1 cellular context compared by ENCODE assay signal in the genomic region with DNA sequence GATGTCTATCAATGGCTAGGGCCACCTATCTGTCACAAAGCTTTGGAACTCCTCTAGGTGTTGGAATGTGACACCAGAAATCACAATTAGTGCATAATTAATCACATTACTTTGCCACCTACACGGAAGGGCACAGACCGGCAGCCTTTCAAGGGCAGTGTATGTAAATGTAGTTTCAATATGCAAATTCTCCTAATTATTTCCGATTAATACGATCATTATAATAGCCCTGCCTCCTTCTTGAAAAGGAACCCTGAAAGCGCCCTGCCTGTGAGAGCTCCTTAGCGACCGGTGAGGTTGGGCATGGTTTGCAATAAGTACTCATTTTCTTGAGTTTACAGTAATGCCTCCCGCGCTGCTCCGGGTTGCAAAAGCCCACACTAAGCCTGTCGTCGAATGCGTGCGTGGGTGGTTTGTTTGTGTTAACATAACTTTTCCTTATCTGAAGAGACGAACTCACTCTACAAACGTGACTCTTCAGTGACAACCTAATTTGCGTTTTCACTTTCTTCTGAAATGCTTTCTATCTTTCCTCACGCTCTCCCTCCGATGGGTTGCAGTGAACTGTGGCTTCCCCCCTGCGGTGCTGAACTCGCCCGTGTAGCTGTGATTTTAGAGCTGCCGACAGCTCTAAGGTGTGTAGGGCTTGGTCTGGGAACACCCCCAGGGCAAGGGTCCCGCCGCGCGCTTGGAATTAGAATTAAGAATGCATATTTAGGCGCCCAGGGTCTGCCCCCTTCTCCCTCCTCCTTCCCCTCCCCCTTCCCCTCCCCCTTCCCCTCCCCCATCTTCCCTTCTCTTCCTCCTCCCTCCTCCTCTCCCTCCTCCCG.
TF ChIP-seq lines count a peak whose summit lies in the region.

No MANE protein-coding gene starts in this region.

TF ChIP-seq in IMR-90, 13 proteins besides CTCF, POLR2A, EP300 and RAD21:
- TF ChIP-seq, protein P1, sequence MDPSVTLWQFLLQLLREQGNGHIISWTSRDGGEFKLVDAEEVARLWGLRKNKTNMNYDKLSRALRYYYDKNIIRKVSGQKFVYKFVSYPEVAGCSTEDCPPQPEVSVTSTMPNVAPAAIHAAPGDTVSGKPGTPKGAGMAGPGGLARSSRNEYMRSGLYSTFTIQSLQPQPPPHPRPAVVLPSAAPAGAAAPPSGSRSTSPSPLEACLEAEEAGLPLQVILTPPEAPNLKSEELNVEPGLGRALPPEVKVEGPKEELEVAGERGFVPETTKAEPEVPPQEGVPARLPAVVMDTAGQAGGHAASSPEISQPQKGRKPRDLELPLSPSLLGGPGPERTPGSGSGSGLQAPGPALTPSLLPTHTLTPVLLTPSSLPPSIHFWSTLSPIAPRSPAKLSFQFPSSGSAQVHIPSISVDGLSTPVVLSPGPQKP (IDR thresholded peaks at IDR 0.05; ENCODE audit: borderline replicate concordance, low read depth, low read length) = no peak
- TF ChIP-seq CEBPB (IDR thresholded peaks at IDR 0.05; ENCODE audit: low read depth, low read length) (peak; percentile 92), MAFK (IDR thresholded peaks at IDR 0.05; ENCODE audit: low read depth, low read length) (0 out of 2 replicates have a peak, but pooled peaks have one; percentile 6), RCOR1 (IDR thresholded peaks at IDR 0.05; ENCODE audit: insufficient replicate concordance, low read length) (no peak), MXI1 (IDR thresholded peaks at IDR 0.05; ENCODE audit: borderline replicate concordance, low read depth, low read length) (peak; percentile 71; the same call in 1 of the 2 replicates), FOS (IDR thresholded peaks at IDR 0.05; ENCODE audit: low read depth, low read length) (no peak), CHD1 (IDR thresholded peaks at IDR 0.05; ENCODE audit: low read depth, low read length) (peak; percentile 93), BHLHE40 (IDR thresholded peaks at IDR 0.05; ENCODE audit: low read depth, low read length) (peak; percentile 99), SMC3 (IDR thresholded peaks at IDR 0.05; ENCODE audit: low read depth, low read length) (no peak; the same call in 1 of the 2 replicates), MAZ (IDR thresholded peaks at IDR 0.05; ENCODE audit: borderline replicate concordance, low read depth, low read length) (0 out of 2 replicates have a peak, but pooled peaks have one; percentile 42), RFX5 (IDR thresholded peaks at IDR 0.05; ENCODE audit: low read depth, low read length) (no peak; the same call in 1 of the 2 replicates), NFE2L2 (IDR thresholded peaks at IDR 0.05; ENCODE audit: low read depth, low read length) (no peak)
- TF ChIP-seq, protein P2, sequence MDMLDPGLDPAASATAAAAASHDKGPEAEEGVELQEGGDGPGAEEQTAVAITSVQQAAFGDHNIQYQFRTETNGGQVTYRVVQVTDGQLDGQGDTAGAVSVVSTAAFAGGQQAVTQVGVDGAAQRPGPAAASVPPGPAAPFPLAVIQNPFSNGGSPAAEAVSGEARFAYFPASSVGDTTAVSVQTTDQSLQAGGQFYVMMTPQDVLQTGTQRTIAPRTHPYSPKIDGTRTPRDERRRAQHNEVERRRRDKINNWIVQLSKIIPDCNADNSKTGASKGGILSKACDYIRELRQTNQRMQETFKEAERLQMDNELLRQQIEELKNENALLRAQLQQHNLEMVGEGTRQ (IDR thresholded peaks at IDR 0.05; ENCODE audit: low read depth, low read length) = no peak
TF ChIP-seq in IMR-90: peak in this region for 6.
